In the genomic region with DNA sequence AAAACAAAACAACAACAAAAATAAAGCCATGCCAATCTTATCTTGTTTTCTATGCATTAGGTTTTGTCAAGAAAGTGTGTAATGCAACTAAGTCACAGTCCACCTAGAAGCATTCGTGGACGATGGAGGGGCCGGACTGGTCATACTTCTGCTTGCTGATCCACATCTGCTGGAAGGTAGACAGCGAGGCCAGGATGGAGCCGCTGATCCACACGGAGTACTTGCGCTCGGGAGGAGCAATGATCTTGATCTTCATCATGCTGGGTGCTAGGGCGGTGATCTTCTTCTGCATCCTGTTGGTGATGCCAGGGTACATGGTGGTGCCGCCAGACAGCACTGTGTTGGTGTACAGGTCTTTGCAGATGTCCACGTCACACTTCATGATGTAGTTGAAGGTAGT, we compare ENCODE assay signal across 7 cellular contexts.
"Had no signal": no experiment of that assay in that cellular context is flagged by ENCODE, and none has a peak within 500 bp of the region (broad histone marks: within the 10 kb centered on the region; RNA-seq: fewer than 3 reads in every experiment).

No MANE protein-coding gene starts in this region.

- ATAC-seq: GM12878 had no signal

- DNase-seq: GDM1, GF-D8 had no signal

- FAIRE-seq: G401.6, GM12878, GM12892, GM18507, GM19239 had no signal

- H3K4me3 ChIP-seq: GM12878 had no signal
